In genomic region chr17:67244621-67245072, GRCh38 we compare ENCODE assay signal across 1 cellular context.
TF ChIP-seq lines count a peak whose summit lies in the region.

No MANE protein-coding gene starts in this region.

TF ChIP-seq in HepG2, 621 proteins besides CTCF, POLR2A, EP300 and RAD21 (continued from another document and continues in another):
- TF ChIP-seq ZBED4 (CRISPR knock-in tag; IDR thresholded peaks at IDR 0.05; ENCODE audit: borderline replicate concordance) (peak; percentile 28; the same call in 1 of the 2 replicates), ZNF543 (CRISPR knock-in tag; IDR thresholded peaks at IDR 0.05) (no peak), DR1 (CRISPR knock-in tag; IDR thresholded peaks at IDR 0.05) (no peak; the same call in 1 of the 2 replicates), HNRNPK (IDR thresholded peaks at IDR 0.05; ENCODE audit: low read depth, low read length, poor library complexity, severe bottlenecking) (peak; percentile 68), SYNCRIP (IDR thresholded peaks at IDR 0.05; ENCODE audit: insufficient read depth, low read depth, low read length) (no peak), GABPA (IDR thresholded peaks at IDR 0.05; ENCODE audit: low read depth, low read length) (no peak), GABPA (CRISPR knock-in tag; IDR thresholded peaks at IDR 0.05; ENCODE audit: low read depth) (peak; percentile 5; the same call in 1 of the 2 replicates), MED13 (CRISPR knock-in tag; IDR thresholded peaks at IDR 0.05) (no peak), ZFX (CRISPR knock-in tag; IDR thresholded peaks at IDR 0.05; ENCODE audit: low read depth) (peak; percentile 68), ZNF432 (CRISPR knock-in tag; IDR thresholded peaks at IDR 0.05; ENCODE audit: borderline replicate concordance) (no peak), ZNF782 (CRISPR knock-in tag; IDR thresholded peaks at IDR 0.05; ENCODE audit: borderline replicate concordance) (no peak), KDM3A (CRISPR knock-in tag; IDR thresholded peaks at IDR 0.05; ENCODE audit: low read depth) (no peak), ETV5 (CRISPR knock-in tag; IDR thresholded peaks at IDR 0.05; ENCODE audit: borderline replicate concordance) (peak; percentile 62; the same call in 1 of the 2 replicates), CCAR2 (optimal IDR thresholded peaks at IDR 0.05; ENCODE audit: low read depth, low read length) (no peak), GRHL1 (CRISPR knock-in tag; conservative IDR thresholded peaks at IDR 0.05) (no peak), PHF21A (CRISPR knock-in tag; IDR thresholded peaks at IDR 0.05) (no peak), ZIK1 (CRISPR knock-in tag; IDR thresholded peaks at IDR 0.05; ENCODE audit: borderline replicate concordance, low read depth) (no peak), MBD4 (IDR thresholded peaks at IDR 0.05; ENCODE audit: borderline replicate concordance, low read length) (no peak), ZKSCAN5 (CRISPR knock-in tag; IDR thresholded peaks at IDR 0.05) (no peak), TFE3 (CRISPR knock-in tag; IDR thresholded peaks at IDR 0.05) (no peak), ZNF496 (CRISPR knock-in tag; IDR thresholded peaks at IDR 0.05; ENCODE audit: insufficient replicate concordance) (no peak), SETDB1 (CRISPR knock-in tag; IDR thresholded peaks at IDR 0.05; ENCODE audit: borderline replicate concordance) (no peak), ZNF24 (IDR thresholded peaks at IDR 0.05) (no peak), SMYD3 (CRISPR knock-in tag; IDR thresholded peaks at IDR 0.05) (no peak), EZH2 (conservative IDR thresholded peaks at IDR 0.05; ENCODE audit: low read depth, low read length) (no peak), SIX4 (CRISPR knock-in tag; IDR thresholded peaks at IDR 0.05) (0 out of 2 replicates have a peak, but pooled peaks have one; percentile 6), ZFY (CRISPR knock-in tag; IDR thresholded peaks at IDR 0.05) (peak; percentile 74), ZNF644 (CRISPR knock-in tag; IDR thresholded peaks at IDR 0.05; ENCODE audit: low read depth) (no peak), ZNF709 (CRISPR knock-in tag; IDR thresholded peaks at IDR 0.05) (no peak), ZNF292 (CRISPR knock-in tag; IDR thresholded peaks at IDR 0.05; ENCODE audit: borderline replicate concordance, low read depth) (no peak), SMAD9 (CRISPR knock-in tag; IDR thresholded peaks at IDR 0.05) (no peak), NFIC (IDR thresholded peaks at IDR 0.05; ENCODE audit: low read length) (no peak), ZNF574 (CRISPR knock-in tag; IDR thresholded peaks at IDR 0.05) (peak; percentile 9; the same call in 1 of the 2 replicates), RELA (CRISPR knock-in tag; IDR thresholded peaks at IDR 0.05) (no peak)
- TF ChIP-seq, protein P1, sequence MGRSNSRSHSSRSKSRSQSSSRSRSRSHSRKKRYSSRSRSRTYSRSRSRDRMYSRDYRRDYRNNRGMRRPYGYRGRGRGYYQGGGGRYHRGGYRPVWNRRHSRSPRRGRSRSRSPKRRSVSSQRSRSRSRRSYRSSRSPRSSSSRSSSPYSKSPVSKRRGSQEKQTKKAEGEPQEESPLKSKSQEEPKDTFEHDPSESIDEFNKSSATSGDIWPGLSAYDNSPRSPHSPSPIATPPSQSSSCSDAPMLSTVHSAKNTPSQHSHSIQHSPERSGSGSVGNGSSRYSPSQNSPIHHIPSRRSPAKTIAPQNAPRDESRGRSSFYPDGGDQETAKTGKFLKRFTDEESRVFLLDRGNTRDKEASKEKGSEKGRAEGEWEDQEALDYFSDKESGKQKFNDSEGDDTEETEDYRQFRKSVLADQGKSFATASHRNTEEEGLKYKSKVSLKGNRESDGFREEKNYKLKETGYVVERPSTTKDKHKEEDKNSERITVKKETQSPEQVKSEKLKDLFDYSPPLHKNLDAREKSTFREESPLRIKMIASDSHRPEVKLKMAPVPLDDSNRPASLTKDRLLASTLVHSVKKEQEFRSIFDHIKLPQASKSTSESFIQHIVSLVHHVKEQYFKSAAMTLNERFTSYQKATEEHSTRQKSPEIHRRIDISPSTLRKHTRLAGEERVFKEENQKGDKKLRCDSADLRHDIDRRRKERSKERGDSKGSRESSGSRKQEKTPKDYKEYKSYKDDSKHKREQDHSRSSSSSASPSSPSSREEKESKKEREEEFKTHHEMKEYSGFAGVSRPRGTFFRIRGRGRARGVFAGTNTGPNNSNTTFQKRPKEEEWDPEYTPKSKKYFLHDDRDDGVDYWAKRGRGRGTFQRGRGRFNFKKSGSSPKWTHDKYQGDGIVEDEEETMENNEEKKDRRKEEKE (IDR thresholded peaks at IDR 0.05), result no peak
- TF ChIP-seq, protein P2, sequence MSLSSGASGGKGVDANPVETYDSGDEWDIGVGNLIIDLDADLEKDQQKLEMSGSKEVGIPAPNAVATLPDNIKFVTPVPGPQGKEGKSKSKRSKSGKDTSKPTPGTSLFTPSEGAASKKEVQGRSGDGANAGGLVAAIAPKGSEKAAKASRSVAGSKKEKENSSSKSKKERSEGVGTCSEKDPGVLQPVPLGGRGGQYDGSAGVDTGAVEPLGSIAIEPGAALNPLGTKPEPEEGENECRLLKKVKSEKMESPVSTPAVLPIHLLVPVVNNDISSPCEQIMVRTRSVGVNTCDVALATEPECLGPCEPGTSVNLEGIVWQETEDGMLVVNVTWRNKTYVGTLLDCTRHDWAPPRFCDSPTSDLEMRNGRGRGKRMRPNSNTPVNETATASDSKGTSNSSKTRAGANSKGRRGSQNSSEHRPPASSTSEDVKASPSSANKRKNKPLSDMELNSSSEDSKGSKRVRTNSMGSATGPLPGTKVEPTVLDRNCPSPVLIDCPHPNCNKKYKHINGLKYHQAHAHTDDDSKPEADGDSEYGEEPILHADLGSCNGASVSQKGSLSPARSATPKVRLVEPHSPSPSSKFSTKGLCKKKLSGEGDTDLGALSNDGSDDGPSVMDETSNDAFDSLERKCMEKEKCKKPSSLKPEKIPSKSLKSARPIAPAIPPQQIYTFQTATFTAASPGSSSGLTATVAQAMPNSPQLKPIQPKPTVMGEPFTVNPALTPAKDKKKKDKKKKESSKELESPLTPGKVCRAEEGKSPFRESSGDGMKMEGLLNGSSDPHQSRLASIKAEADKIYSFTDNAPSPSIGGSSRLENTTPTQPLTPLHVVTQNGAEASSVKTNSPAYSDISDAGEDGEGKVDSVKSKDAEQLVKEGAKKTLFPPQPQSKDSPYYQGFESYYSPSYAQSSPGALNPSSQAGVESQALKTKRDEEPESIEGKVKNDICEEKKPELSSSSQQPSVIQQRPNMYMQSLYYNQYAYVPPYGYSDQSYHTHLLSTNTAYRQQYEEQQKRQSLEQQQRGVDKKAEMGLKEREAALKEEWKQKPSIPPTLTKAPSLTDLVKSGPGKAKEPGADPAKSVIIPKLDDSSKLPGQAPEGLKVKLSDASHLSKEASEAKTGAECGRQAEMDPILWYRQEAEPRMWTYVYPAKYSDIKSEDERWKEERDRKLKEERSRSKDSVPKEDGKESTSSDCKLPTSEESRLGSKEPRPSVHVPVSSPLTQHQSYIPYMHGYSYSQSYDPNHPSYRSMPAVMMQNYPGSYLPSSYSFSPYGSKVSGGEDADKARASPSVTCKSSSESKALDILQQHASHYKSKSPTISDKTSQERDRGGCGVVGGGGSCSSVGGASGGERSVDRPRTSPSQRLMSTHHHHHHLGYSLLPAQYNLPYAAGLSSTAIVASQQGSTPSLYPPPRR (CRISPR knock-in tag; IDR thresholded peaks at IDR 0.05; ENCODE audit: borderline replicate concordance), result no peak
- TF ChIP-seq, protein P3, sequence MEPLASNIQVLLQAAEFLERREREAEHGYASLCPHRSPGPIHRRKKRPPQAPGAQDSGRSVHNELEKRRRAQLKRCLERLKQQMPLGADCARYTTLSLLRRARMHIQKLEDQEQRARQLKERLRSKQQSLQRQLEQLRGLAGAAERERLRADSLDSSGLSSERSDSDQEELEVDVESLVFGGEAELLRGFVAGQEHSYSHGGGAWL (CRISPR knock-in tag; IDR thresholded peaks at IDR 0.05), result peak; percentile 44; the same call in 1 of the 2 replicates
- TF ChIP-seq, protein P4, sequence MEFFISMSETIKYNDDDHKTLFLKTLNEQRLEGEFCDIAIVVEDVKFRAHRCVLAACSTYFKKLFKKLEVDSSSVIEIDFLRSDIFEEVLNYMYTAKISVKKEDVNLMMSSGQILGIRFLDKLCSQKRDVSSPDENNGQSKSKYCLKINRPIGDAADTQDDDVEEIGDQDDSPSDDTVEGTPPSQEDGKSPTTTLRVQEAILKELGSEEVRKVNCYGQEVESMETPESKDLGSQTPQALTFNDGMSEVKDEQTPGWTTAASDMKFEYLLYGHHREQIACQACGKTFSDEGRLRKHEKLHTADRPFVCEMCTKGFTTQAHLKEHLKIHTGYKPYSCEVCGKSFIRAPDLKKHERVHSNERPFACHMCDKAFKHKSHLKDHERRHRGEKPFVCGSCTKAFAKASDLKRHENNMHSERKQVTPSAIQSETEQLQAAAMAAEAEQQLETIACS (CRISPR knock-in tag; IDR thresholded peaks at IDR 0.05), result no peak
- TF ChIP-seq, protein P5, sequence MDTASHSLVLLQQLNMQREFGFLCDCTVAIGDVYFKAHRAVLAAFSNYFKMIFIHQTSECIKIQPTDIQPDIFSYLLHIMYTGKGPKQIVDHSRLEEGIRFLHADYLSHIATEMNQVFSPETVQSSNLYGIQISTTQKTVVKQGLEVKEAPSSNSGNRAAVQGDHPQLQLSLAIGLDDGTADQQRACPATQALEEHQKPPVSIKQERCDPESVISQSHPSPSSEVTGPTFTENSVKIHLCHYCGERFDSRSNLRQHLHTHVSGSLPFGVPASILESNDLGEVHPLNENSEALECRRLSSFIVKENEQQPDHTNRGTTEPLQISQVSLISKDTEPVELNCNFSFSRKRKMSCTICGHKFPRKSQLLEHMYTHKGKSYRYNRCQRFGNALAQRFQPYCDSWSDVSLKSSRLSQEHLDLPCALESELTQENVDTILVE (CRISPR knock-in tag; IDR thresholded peaks at IDR 0.05), result no peak
